In the genomic region with DNA sequence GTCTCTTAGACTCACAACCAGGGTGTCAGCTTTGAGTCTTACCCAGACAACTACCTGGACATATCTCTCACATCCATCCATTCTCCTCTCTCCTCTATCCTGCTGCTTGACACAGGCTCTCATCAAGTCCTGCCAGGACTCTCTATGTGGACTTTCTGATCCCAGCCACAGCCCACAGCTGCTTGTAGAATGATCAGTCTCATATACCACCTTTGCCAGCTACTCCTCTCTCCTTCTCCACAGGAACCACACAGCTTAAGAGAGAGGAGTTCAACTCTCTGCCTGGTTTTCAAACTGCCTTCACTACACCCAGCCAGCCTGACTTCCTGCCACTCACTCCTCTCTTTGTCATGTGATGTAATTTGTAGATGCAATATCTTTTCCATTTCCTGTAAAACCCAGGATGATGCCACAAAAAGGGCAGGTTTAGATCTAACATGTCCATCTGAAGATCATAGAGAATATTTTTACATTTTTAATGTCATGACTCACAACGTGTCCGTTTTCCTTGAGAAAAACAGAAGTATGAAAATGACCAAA, we compare ENCODE assay signal across 14 cellular contexts.
A peak's percentile ranks its signal among the peaks of the same experiment; 100 is the strongest.
DNase-seq lines count a peak whose midpoint lies in the region; ATAC-seq and TF ChIP-seq lines count a peak whose summit lies in the region.
"Had no signal": no experiment of that assay in that cellular context is flagged by ENCODE, and none has a peak within 500 bp of the region (broad histone marks: within the 10 kb centered on the region; RNA-seq: fewer than 3 reads in every experiment).

No MANE protein-coding gene starts in this region.

- H3K9me2 ChIP-seq in Loucy (replicated peaks; ENCODE audit: low read depth, low read length): no peaks in the 10 kb centered on the region

- H3K4me1 Mint-ChIP-seq in activated naive CD8-positive, alpha-beta T cell treated with anti-CD3 and anti-CD28 coated beads, Interleukin-2, amount 10 ng/mL, durations not matched to agents 7 days and 5 days: peaks cover 12% of the 10 kb centered on the region
- peaks cover 2% of the 10 kb centered on the region for H3K4me1 Mint-ChIP-seq in activated naive CD8-positive, alpha-beta T cell treated with anti-CD3 and anti-CD28 coated beads for 36 hours
- H3K4me1 Mint-ChIP-seq in HFFc6 (ENCODE audit: low read depth): no peaks in the 10 kb centered on the region
- H3K4me1 Mint-ChIP-seq: CD14-positive monocyte had no signal

- no peaks in the 10 kb centered on the region for H3K9me3 ChIP-seq in Loucy (ENCODE audit: insufficient read depth, low read depth, low read length)
- H3K9me3 ChIP-seq in esophagus muscularis mucosa: no peaks in the 10 kb centered on the region
- H3K9me3 ChIP-seq in colonic mucosa: no peaks in the 10 kb centered on the region
- no peaks in the 10 kb centered on the region for H3K9me3 ChIP-seq in mucosa of descending colon

- POLR2A ChIA-PET in activated naive CD8-positive, alpha-beta T cell treated with anti-CD3 and anti-CD28 coated beads, Interleukin-2, amount 10 ng/mL, durations not matched to agents 7 days and 5 days (lab: Charles Lee): no interaction called here

- peak overlapping the region; percentile 41 for H2AFZ ChIP-seq in Loucy (ENCODE audit: low read length)

- no peaks in the 10 kb centered on the region for H3K27me3 ChIP-seq in Loucy (ENCODE audit: insufficient read depth, low read length, poor library complexity, severe bottlenecking)
- H3K27me3 ChIP-seq in esophagus muscularis mucosa: peaks cover 0 to 31% (median 0%) of the 10 kb centered on the region in 4 donors
- H3K27me3 ChIP-seq in colonic mucosa: no peaks in the 10 kb centered on the region

- no peaks in the 10 kb centered on the region for H4K20me1 ChIP-seq in Loucy (ENCODE audit: insufficient read depth, low read length, poor library complexity, severe bottlenecking)

- intact Hi-C loops in esophagus muscularis mucosa (cut with DNase I): no loop called here
- intact Hi-C loops in colonic mucosa (cut with DNase I): no loop called here
- intact Hi-C loops in mucosa of descending colon (cut with DNase I, micrococcal nuclease): no loop called here

- H3K4me2 ChIP-seq in Loucy (ENCODE audit: low read depth, low read length, poor library complexity, severe bottlenecking): peak overlapping the region; percentile 18
- H3K4me2 ChIP-seq: A549 had no signal

- 92% methylated on average over 2 of the region's 2 CpGs for WGBS in esophagus muscularis mucosa

- no peak overlapping the region for H3K27ac Mint-ChIP-seq in activated naive CD8-positive, alpha-beta T cell treated with anti-CD3 and anti-CD28 coated beads, Interleukin-2, amount 10 ng/mL, durations not matched to agents 7 days and 5 days
- H3K27ac Mint-ChIP-seq in activated naive CD8-positive, alpha-beta T cell treated with anti-CD3 and anti-CD28 coated beads for 36 hours: no peak overlapping the region
- H3K27ac Mint-ChIP-seq in HFFc6: no peak overlapping the region
- H3K27ac Mint-ChIP-seq: CD14-positive monocyte had no signal

- no peak for TF ChIP-seq POLR2A in esophagus muscularis mucosa (IDR thresholded peaks at IDR 0.05; ENCODE audit: low read depth)

- peak; percentile 36 for ATAC-seq in activated naive CD8-positive, alpha-beta T cell treated with anti-CD3 and anti-CD28 coated beads, Interleukin-2, amount 10 ng/mL, durations not matched to agents 7 days and 5 days (ENCODE audit: low read depth)
- ATAC-seq in mucosa of descending colon: no peak
- ATAC-seq: A549 had no signal

- H3K36me3 Mint-ChIP-seq in activated naive CD8-positive, alpha-beta T cell treated with anti-CD3 and anti-CD28 coated beads, Interleukin-2, amount 10 ng/mL, durations not matched to agents 7 days and 5 days: no peaks in the 10 kb centered on the region
- H3K36me3 Mint-ChIP-seq in activated naive CD8-positive, alpha-beta T cell treated with anti-CD3 and anti-CD28 coated beads for 36 hours: no peaks in the 10 kb centered on the region
- peaks cover 8% of the 10 kb centered on the region; the same call in 1 of the 2 replicates for H3K36me3 Mint-ChIP-seq in HFFc6 (ENCODE audit: low read depth)
- H3K36me3 Mint-ChIP-seq: CD14-positive monocyte had no signal

- TF ChIP-seq EP300 in esophagus muscularis mucosa (IDR thresholded peaks at IDR 0.05): no peak

- H3K4me1 ChIP-seq in Loucy (ENCODE audit: insufficient read depth, low read length, poor library complexity, severe bottlenecking) (peaks cover 18% of the 10 kb centered on the region), esophagus muscularis mucosa (no peaks in the 10 kb centered on the region), colonic mucosa (no peaks in the 10 kb centered on the region), mucosa of descending colon (ENCODE audit: low read depth) (no peaks in the 10 kb centered on the region)
- H3K4me1 ChIP-seq: A549 had no signal

- H3K4me3 ChIP-seq in Loucy (ENCODE audit: low read length, poor library complexity, severe bottlenecking): peak overlapping the region; percentile 7
- no peak overlapping the region for H3K4me3 ChIP-seq in esophagus muscularis mucosa
- H3K4me3 ChIP-seq in colonic mucosa: no peak overlapping the region
- H3K4me3 ChIP-seq in mucosa of descending colon: no peak overlapping the region
- H3K4me3 ChIP-seq: A549 had no signal

- TF ChIP-seq CTCF in Loucy (conservative IDR thresholded peaks at IDR 0.05; ENCODE audit: low read length) (no peak), esophagus muscularis mucosa (IDR thresholded peaks at IDR 0.05) (no peak), colonic mucosa (IDR thresholded peaks at IDR 0.05) (no peak), mucosa of descending colon (IDR thresholded peaks at IDR 0.05) (no peak), HFFc6 (IDR thresholded peaks at IDR 0.05) (no peak)

- peaks cover 22% of the 10 kb centered on the region for H3K27me3 Mint-ChIP-seq in activated naive CD8-positive, alpha-beta T cell treated with anti-CD3 and anti-CD28 coated beads, Interleukin-2, amount 10 ng/mL, durations not matched to agents 7 days and 5 days
- H3K27me3 Mint-ChIP-seq in activated naive CD8-positive, alpha-beta T cell treated with anti-CD3 and anti-CD28 coated beads for 36 hours: peaks cover 31% of the 10 kb centered on the region
- H3K27me3 Mint-ChIP-seq in HFFc6 (ENCODE audit: insufficient read depth): peaks cover 2% of the 10 kb centered on the region; the same call in 1 of the 2 replicates

- H3F3A ChIP-seq in Loucy (ENCODE audit: low read depth): no peaks in the 10 kb centered on the region

- no peaks in the 10 kb centered on the region for H3K79me2 ChIP-seq in Loucy (ENCODE audit: insufficient read depth, low read length)

- H3K27ac ChIP-seq in esophagus muscularis mucosa (replicated peaks in 1 of 4): no peak overlapping the region
- no peak overlapping the region for H3K27ac ChIP-seq in colonic mucosa
- H3K27ac ChIP-seq: A549 had no signal

- H3K36me3 ChIP-seq in Loucy (ENCODE audit: insufficient read depth, low read length) (no peaks in the 10 kb centered on the region), esophagus muscularis mucosa (no peaks in the 10 kb centered on the region), colonic mucosa (no peaks in the 10 kb centered on the region), mucosa of descending colon (ENCODE audit: low read depth) (no peaks in the 10 kb centered on the region)

- no peak overlapping the region for H3K4me3 Mint-ChIP-seq in activated naive CD8-positive, alpha-beta T cell treated with anti-CD3 and anti-CD28 coated beads, Interleukin-2, amount 10 ng/mL, durations not matched to agents 7 days and 5 days
- H3K4me3 Mint-ChIP-seq in activated naive CD8-positive, alpha-beta T cell treated with anti-CD3 and anti-CD28 coated beads for 36 hours: no peak overlapping the region
- H3K4me3 Mint-ChIP-seq in HFFc6: no peak overlapping the region
- H3K4me3 Mint-ChIP-seq: CD14-positive monocyte had no signal

- no peak for DNase-seq in activated naive CD8-positive, alpha-beta T cell treated with anti-CD3 and anti-CD28 coated beads, Interleukin-2, amount 10 ng/mL, durations not matched to agents 7 days and 5 days
- no peak for DNase-seq in activated naive CD8-positive, alpha-beta T cell treated with anti-CD3 and anti-CD28 coated beads for 36 hours
- peak; percentile 87 for DNase-seq in esophagus muscularis mucosa (ENCODE audit: extremely low spot score)
- no peak for DNase-seq in colonic mucosa
- DNase-seq in mucosa of descending colon: no peak
- no peak for DNase-seq in HFFc6
- DNase-seq: DMS79 treated with DMSO at 0.1 percent for 48 hours, NCI-H1092, NCI-H2081, NCI-H446 treated with DMSO at 0.1 percent for 48 hours, SHP77 treated with DMSO at 0.1 percent for 48 hours had no signal

- peaks cover 3% of the 10 kb centered on the region for H3K9me3 Mint-ChIP-seq in activated naive CD8-positive, alpha-beta T cell treated with anti-CD3 and anti-CD28 coated beads, Interleukin-2, amount 10 ng/mL, durations not matched to agents 7 days and 5 days
- peaks cover 6% of the 10 kb centered on the region for H3K9me3 Mint-ChIP-seq in activated naive CD8-positive, alpha-beta T cell treated with anti-CD3 and anti-CD28 coated beads for 36 hours
- H3K9me3 Mint-ChIP-seq in HFFc6: peaks cover 27% of the 10 kb centered on the region

- H3K9ac ChIP-seq in Loucy (ENCODE audit: low read depth, low read length, poor library complexity, severe bottlenecking): no peak overlapping the region
- H3K9ac ChIP-seq in colonic mucosa (ENCODE audit: low read depth in 2 of 2, low read length in 2 of 2): no peak overlapping the region
